Comparison of ENCODE assay signal across 26 cellular contexts in the genomic region with DNA sequence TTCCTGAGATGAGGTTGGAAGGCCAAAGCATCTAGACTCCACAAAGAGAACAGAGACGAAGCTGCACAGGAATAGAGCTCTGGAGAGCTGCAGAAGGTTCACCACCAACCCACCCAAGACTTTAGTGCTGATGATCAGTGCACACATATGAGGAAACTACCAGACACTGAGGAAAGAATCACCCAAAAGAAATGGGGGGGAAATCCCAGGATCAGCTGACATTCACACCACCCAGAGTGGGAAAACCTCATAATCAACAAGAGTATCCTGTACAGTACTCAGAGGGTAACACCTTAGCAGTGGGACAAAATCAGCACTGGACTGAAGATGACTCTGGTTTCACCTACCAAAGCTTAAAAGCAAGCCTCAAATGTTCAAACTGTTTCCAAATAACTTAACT.
"Had no signal": no experiment of that assay in that cellular context is flagged by ENCODE, and none has a peak within 500 bp of the region (broad histone marks: within the 10 kb centered on the region; RNA-seq: fewer than 3 reads in every experiment).

No MANE protein-coding gene starts in this region.

- H3K4me2 ChIP-seq: hepatocyte, neural progenitor cell had no signal

- H3K9me3 ChIP-seq: adrenal gland, ascending aorta, esophagus muscularis mucosa, thoracic aorta, vagina had no signal

- H3K27me3 ChIP-seq: adrenal gland, ascending aorta, brain microvascular endothelial cell, esophagus muscularis mucosa, hepatocyte, neural progenitor cell, vagina had no signal

- ATAC-seq: left ventricle myocardium superior; sciatic nerve; stimulated activated memory B cell treated with anti-CD40 and anti-IgM and Interleukin-4, amounts not matched to agents 10 μg/mL and 1 μg/mL and 100 μg/mL, for 72 hours had no signal

- DNase-seq: activated CD8-positive, alpha-beta memory T cell treated with anti-CD3 and anti-CD28 coated beads, Interleukin-2, amount 50 U/mL, for 48 hours; activated effector memory CD4-positive, alpha-beta T cell treated with Interleukin-2 at 50 U/mL for 16 hours; activated T-cell treated with anti-CD3 and anti-CD28 coated beads, Interleukin-2, amount 50 U/mL, for 4 hours; adrenal gland; brain microvascular endothelial cell; caudate nucleus; effector memory CD4-positive, alpha-beta T cell; glutamatergic neuron; left ventricle myocardium superior; mammary epithelial cell; posterior cingulate gyrus; small intestine; stimulated activated CD4-positive, alpha-beta T cell treated with anti-CD3 and anti-CD28 coated beads, Interleukin-2, amount 100 ng/mL, for 24 hours; T-helper 9 cell had no signal

- H3K27me3 Mint-ChIP-seq: activated naive CD4-positive, alpha-beta T cell treated with anti-CD3 and anti-CD28 coated beads, Interleukin-2, amount 50 U/mL, for 24 hours; stimulated activated memory B cell treated with anti-CD40 and anti-IgM and Interleukin-4, amounts not matched to agents 10 μg/mL and 1 μg/mL and 100 μg/mL, for 72 hours; type B pancreatic cell had no signal

- H3K4me3 Mint-ChIP-seq: activated naive CD4-positive, alpha-beta T cell treated with anti-CD3 and anti-CD28 coated beads, Interleukin-2, amount 50 U/mL, for 24 hours; activated T-cell treated with anti-CD3 and anti-CD28 coated beads, Interleukin-2, amount 50 U/mL, for 4 hours; neural progenitor cell; stimulated activated memory B cell treated with anti-CD40 and anti-IgM and Interleukin-4, amounts not matched to agents 10 μg/mL and 1 μg/mL and 100 μg/mL, for 72 hours; type B pancreatic cell had no signal

- H3K9me3 Mint-ChIP-seq: activated naive CD4-positive, alpha-beta T cell treated with anti-CD3 and anti-CD28 coated beads, Interleukin-2, amount 50 U/mL, for 24 hours had no signal

- H3K4me1 ChIP-seq: ascending aorta, vagina had no signal

- H3K9ac ChIP-seq: neural progenitor cell had no signal

- H3K4me3 ChIP-seq: adrenal gland, ascending aorta, esophagus muscularis mucosa, hepatocyte, neural progenitor cell, thoracic aorta, vagina had no signal

- FAIRE-seq: endothelial cell of umbilical vein, frontal cortex, small intestine had no signal

- H2AFZ ChIP-seq: hepatocyte, neural progenitor cell had no signal

- H3K27ac ChIP-seq: adrenal gland, ascending aorta, brain microvascular endothelial cell, esophagus muscularis mucosa, hepatocyte, neural progenitor cell, thoracic aorta, vagina had no signal

- H3K36me3 ChIP-seq: adrenal gland, ascending aorta, brain microvascular endothelial cell, esophagus muscularis mucosa, neural progenitor cell, thoracic aorta, vagina had no signal

- H3K27ac Mint-ChIP-seq: activated naive CD4-positive, alpha-beta T cell treated with anti-CD3 and anti-CD28 coated beads, Interleukin-2, amount 50 U/mL, for 24 hours; neural progenitor cell; stimulated activated memory B cell treated with anti-CD40 and anti-IgM and Interleukin-4, amounts not matched to agents 10 μg/mL and 1 μg/mL and 100 μg/mL, for 72 hours; type B pancreatic cell had no signal
